Comparison of ENCODE assay signal across 16 cellular contexts in the genomic region with DNA sequence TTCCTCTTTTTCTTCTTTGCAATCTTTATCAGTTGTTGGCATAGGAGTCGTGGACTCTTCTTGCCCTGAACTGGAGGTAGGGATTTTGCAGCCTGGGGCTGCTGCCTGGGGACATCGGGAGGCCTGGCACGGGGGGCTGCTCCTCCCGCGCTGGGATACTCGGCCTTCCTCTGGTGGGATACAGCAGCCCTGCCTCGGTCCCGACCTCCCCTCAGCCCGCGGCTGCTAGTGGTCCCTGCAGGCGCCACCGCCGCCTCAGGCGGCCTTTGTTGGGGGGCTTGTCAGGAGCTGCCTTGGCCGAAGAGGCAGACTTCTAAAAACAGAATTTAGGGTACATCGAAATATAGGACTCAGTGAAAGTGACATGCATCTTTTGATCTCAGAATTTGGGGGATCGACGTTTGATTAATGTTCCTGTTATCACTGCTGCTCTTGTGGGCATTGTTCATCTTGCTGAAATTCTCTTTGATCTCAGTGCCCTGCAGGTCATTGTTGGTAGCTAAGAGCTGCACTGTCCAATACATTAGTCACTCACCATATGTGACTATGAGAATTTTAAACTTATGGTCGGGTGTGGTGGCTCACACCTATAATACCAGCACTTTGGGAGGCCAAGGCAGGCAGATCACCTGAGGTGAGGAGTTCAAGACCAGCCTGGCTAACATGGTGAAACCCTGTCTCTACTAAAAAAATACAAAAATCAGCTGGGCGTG. TPM values are rescaled to one million over a fixed set of nuclear protein-coding genes. Genes with fewer than 3 reads are reported as not detected.
A peak's percentile ranks its signal among the peaks of the same experiment; 100 is the strongest.
DNase-seq lines count a peak whose midpoint lies in the region; ATAC-seq and TF ChIP-seq lines count a peak whose summit lies in the region.
"Had no signal": no experiment of that assay in that cellular context is flagged by ENCODE, and none has a peak within 500 bp of the region (broad histone marks: within the 10 kb centered on the region; RNA-seq: fewer than 3 reads in every experiment).

No MANE protein-coding gene starts in this region.

- H3K4me3 Mint-ChIP-seq in GM23338, result no peak overlapping the region
- no peak overlapping the region for H3K4me3 Mint-ChIP-seq in activated T-cell treated with anti-CD3 and anti-CD28 coated beads, Interleukin-2, amount 50 U/mL, for 72 hours
- H3K4me3 Mint-ChIP-seq: HFFc6 had no signal

- intact Hi-C loops in posterior vena cava (cut with DNase I), result no loop called here

- in situ Hi-C loops in brain microvascular endothelial cell (cut with HindIII; ENCODE audit: low pct_ligation_motif_present, low sequenced_read_pairs), result no loop called here

- no peaks in the 10 kb centered on the region for H3K27me3 ChIP-seq in GM23338 (ENCODE audit: insufficient read depth)
- H3K27me3 ChIP-seq in brain microvascular endothelial cell (replicated peaks), result no peaks in the 10 kb centered on the region

- peaks cover 6% of the 10 kb centered on the region; the same call in 1 of the 2 replicates for H3F3A ChIP-seq in GM23338 (replicated peaks; ENCODE audit: low read depth)

- no peak overlapping the region for H2AFZ ChIP-seq in GM23338

- H3K9me3 Mint-ChIP-seq in GM23338, result no peaks in the 10 kb centered on the region
- H3K9me3 Mint-ChIP-seq in activated T-cell treated with anti-CD3 and anti-CD28 coated beads, Interleukin-2, amount 50 U/mL, for 72 hours, result no peaks in the 10 kb centered on the region
- H3K9me3 Mint-ChIP-seq: HFFc6 had no signal

- H3K27me3 Mint-ChIP-seq in GM23338 (ENCODE audit: insufficient read depth, low read depth, poor library complexity), result peaks cover 7% of the 10 kb centered on the region
- H3K27me3 Mint-ChIP-seq in activated T-cell treated with anti-CD3 and anti-CD28 coated beads, Interleukin-2, amount 50 U/mL, for 72 hours (ENCODE audit: low read depth), result no peaks in the 10 kb centered on the region

- TF ChIP-seq CTCF in GM23338 (conservative IDR thresholded peaks at IDR 0.05; ENCODE audit: low read depth in 2 of 2) (no peak), brain microvascular endothelial cell (IDR thresholded peaks at IDR 0.05; ENCODE audit: low read depth, low read length, missing control alignments) (no peak)

- H3K4me3 ChIP-seq in GM23338 (no peak overlapping the region), brain microvascular endothelial cell (ENCODE audit: low read depth, low read length) (no peak overlapping the region)

- H3K4me1 Mint-ChIP-seq in GM23338, result no peaks in the 10 kb centered on the region; the same call in 2 of the 3 replicates
- no peaks in the 10 kb centered on the region for H3K4me1 Mint-ChIP-seq in activated T-cell treated with anti-CD3 and anti-CD28 coated beads, Interleukin-2, amount 50 U/mL, for 72 hours (ENCODE audit: low read depth)

- peak; percentile 34; the same call in 2 of the 3 replicates for ATAC-seq in GM23338
- ATAC-seq in activated T-cell treated with anti-CD3 and anti-CD28 coated beads, Interleukin-2, amount 50 U/mL, for 72 hours (replicated peaks in 1 of 2), result no peak

- no peak overlapping the region for H3K27ac Mint-ChIP-seq in GM23338
- H3K27ac Mint-ChIP-seq in activated T-cell treated with anti-CD3 and anti-CD28 coated beads, Interleukin-2, amount 50 U/mL, for 72 hours, result no peak overlapping the region
- H3K27ac Mint-ChIP-seq: HFFc6 had no signal

- peaks cover 11% of the 10 kb centered on the region; the same call in 1 of the 2 replicates for H4K20me1 ChIP-seq in GM23338 (replicated peaks; ENCODE audit: insufficient read depth)

- peaks cover 10% of the 10 kb centered on the region for H3K36me3 ChIP-seq in GM23338 (ENCODE audit: insufficient read depth)
- peaks cover 10% of the 10 kb centered on the region for H3K36me3 ChIP-seq in brain microvascular endothelial cell (replicated peaks)

- H3K9me2 ChIP-seq in GM23338 (ENCODE audit: insufficient read depth), result no peaks in the 10 kb centered on the region

- H3K27ac ChIP-seq in GM23338 (ENCODE audit: low read depth) (no peak overlapping the region), brain microvascular endothelial cell (no peak overlapping the region)

- no peaks in the 10 kb centered on the region for H3K4me1 ChIP-seq in GM23338 (ENCODE audit: insufficient read depth)

- DNase-seq in SIG-M5 treated with dmso at 0.1 percent for 504 hours (lab: John Stamatoyannopoulos, UW; ENCODE audit: unreplicated experiment), result peak; percentile 45
- DNase-seq in SIG-M5 (lab: John Stamatoyannopoulos, UW), result no peak
- DNase-seq in GM23338 (ENCODE audit: low spot score), result no peak
- peak; percentile 40 for DNase-seq in RPMI7951 (ENCODE audit: low read depth)
- DNase-seq in posterior vena cava (ENCODE audit: low spot score), result peak; percentile 40
- DNase-seq in brain microvascular endothelial cell, result no peak
- no peak for DNase-seq in activated T-cell treated with anti-CD3 and anti-CD28 coated beads, Interleukin-2, amount 50 U/mL, for 72 hours
- DNase-seq: 8988T, Calu3, DMS79 treated with DMSO at 0.1 percent for 48 hours, HFFc6, NCI-H2029 treated with DMSO at 0.1 percent for 48 hours, NCI-H2171, NCI-H226, NCI-H510A, NCI-H69 had no signal

- no peaks in the 10 kb centered on the region for H3K79me2 ChIP-seq in GM23338 (replicated peaks; ENCODE audit: insufficient read depth)

- peaks cover 21% of the 10 kb centered on the region for H3K36me3 Mint-ChIP-seq in GM23338 (ENCODE audit: low read depth)
- peaks cover 4 to 6% of the 10 kb centered on the region in 2 donors for H3K36me3 Mint-ChIP-seq in activated T-cell treated with anti-CD3 and anti-CD28 coated beads, Interleukin-2, amount 50 U/mL, for 72 hours (ENCODE audit: insufficient read depth in 2 of 2)

- H3K4me2 ChIP-seq in GM23338, result no peak overlapping the region

RNA-seq across cellular contexts. Expression of a gene that starts 16.3 kb away (rescaled TPM):
- total RNA-seq in GM23338 (2014; rRNA removed; shearing (Covaris generic)), result 49.2 and 59.7 TPM in 2 replicates
- polyA plus RNA-seq in GM23338 (2016; fragmentation: Nextera tagmentation; extraction: Ambion mirVana), result 23.3 and 25.4 TPM in 2 replicates
- total RNA-seq in RPMI7951 (2014; rRNA removed; shearing (Covaris generic)), result 23.4 and 23.7 TPM in 2 replicates
- 10 to 100 TPM; 21.3 to 21.4 TPM for total RNA-seq in posterior vena cava
- total RNA-seq in activated T-cell treated with anti-CD3 and anti-CD28 coated beads, Interleukin-2, amount 50 U/mL, for 72 hours, result 10 to 100 TPM; 56.3 to 74.7 TPM

RNA-seq across cellular contexts. Expression of a gene that starts 30.7 kb away (rescaled TPM):
- 48.1 and 54.7 TPM in 2 replicates for total RNA-seq in GM23338 (2014; rRNA removed; shearing (Covaris generic))
- polyA plus RNA-seq in GM23338 (2016; fragmentation: Nextera tagmentation; extraction: Ambion mirVana), result 32.1 and 37.2 TPM in 2 replicates
- total RNA-seq in RPMI7951 (2014; rRNA removed; shearing (Covaris generic)), result 27.6 and 27.8 TPM in 2 replicates
- total RNA-seq in posterior vena cava, result 10 to 100 TPM; 41.8 to 48.6 TPM
- 10 to 100 TPM; 69.2 to 71.7 TPM for total RNA-seq in activated T-cell treated with anti-CD3 and anti-CD28 coated beads, Interleukin-2, amount 50 U/mL, for 72 hours

RNA-seq across cellular contexts. Expression of a gene that starts 44.1 kb away (rescaled TPM):
- 17.7 and 20.5 TPM in 2 replicates for total RNA-seq in GM23338 (2014; rRNA removed; shearing (Covaris generic))
- polyA plus RNA-seq in GM23338 (2016; fragmentation: Nextera tagmentation; extraction: Ambion mirVana), result 7.8 and 7.9 TPM in 2 replicates
- 12.5 and 12.7 TPM in 2 replicates for total RNA-seq in RPMI7951 (2014; rRNA removed; shearing (Covaris generic))
- 10 to 100 TPM; 14.2 to 15.4 TPM for total RNA-seq in posterior vena cava
- total RNA-seq in activated T-cell treated with anti-CD3 and anti-CD28 coated beads, Interleukin-2, amount 50 U/mL, for 72 hours, result 10 to 100 TPM; 24.8 to 25.3 TPM

Comparison
In these comparisons a context has a peak if more than half of its experiments do, and no peak if none do; other contexts are left out.
1. DNase-seq: peak in SIG-M5 treated with dmso at 0.1 percent for 504 hours (single experiment), RPMI7951 (single experiment) and posterior vena cava (single experiment); none in SIG-M5 (single experiment), GM23338 (single experiment), brain microvascular endothelial cell (single experiment) and activated T-cell treated with anti-CD3 and anti-CD28 coated beads, Interleukin-2, amount 50 U/mL, for 72 hours (0 of 2).